In genomic region chr1:59438058-59438560, GRCh38 we compare ENCODE assay signal across 21 cellular contexts.
"Had no signal": no experiment of that assay in that cellular context is flagged by ENCODE, and none has a peak within 500 bp of the region (broad histone marks: within the 10 kb centered on the region; RNA-seq: fewer than 3 reads in every experiment).

No MANE protein-coding gene starts in this region.

- H3K9me3 ChIP-seq: body of pancreas, gastrocnemius medialis, tibial nerve, vagina had no signal

- ATAC-seq: activated CD4-positive, alpha-beta T cell treated with anti-CD3 and anti-CD28 coated beads for 36 hours; body of pancreas; gastrocnemius medialis; left ventricle myocardium superior; natural killer cell treated with Interleukin-12 subunit alpha and Interleukin-12 subunit beta and Interleukin-15 and Interleukin-18, amount 100 ng/mL, for 72 hours; stimulated activated naive CD8-positive, alpha-beta T cell treated with anti-CD3 and anti-CD28 coated beads, Interleukin-15, Interleukin-2, amounts not matched to agents 100 U/mL and 50 U/mL, for 24 hours; T-cell; WTC11 had no signal

- H3K4me3 Mint-ChIP-seq: activated CD4-positive, alpha-beta T cell treated with anti-CD3 and anti-CD28 coated beads for 36 hours; activated naive CD4-positive, alpha-beta T cell treated with anti-CD3 and anti-CD28 coated beads for 36 hours; central memory CD8-positive, alpha-beta T cell; natural killer cell treated with Interleukin-12 subunit alpha and Interleukin-12 subunit beta and Interleukin-15 and Interleukin-18, amount 100 ng/mL, for 72 hours; T-cell; WTC11 had no signal

- H3K4me1 Mint-ChIP-seq: central memory CD8-positive, alpha-beta T cell; T-cell had no signal

- H3K4me3 ChIP-seq: body of pancreas, gastrocnemius medialis, tibial nerve, vagina had no signal

- H3K36me3 Mint-ChIP-seq: natural killer cell treated with Interleukin-12 subunit alpha and Interleukin-12 subunit beta and Interleukin-15 and Interleukin-18, amount 100 ng/mL, for 72 hours; T-cell; WTC11 had no signal

- H3K27ac Mint-ChIP-seq: activated CD4-positive, alpha-beta T cell treated with anti-CD3 and anti-CD28 coated beads for 36 hours; activated naive CD4-positive, alpha-beta T cell treated with anti-CD3 and anti-CD28 coated beads for 36 hours; natural killer cell treated with Interleukin-12 subunit alpha and Interleukin-12 subunit beta and Interleukin-15 and Interleukin-18, amount 100 ng/mL, for 72 hours; T-cell; WTC11 had no signal

- H3K27me3 Mint-ChIP-seq: activated CD4-positive, alpha-beta T cell treated with anti-CD3 and anti-CD28 coated beads for 36 hours; central memory CD8-positive, alpha-beta T cell; natural killer cell treated with Interleukin-12 subunit alpha and Interleukin-12 subunit beta and Interleukin-15 and Interleukin-18, amount 100 ng/mL, for 72 hours; T-cell had no signal

- DNase-seq: activated CD4-positive, alpha-beta T cell treated with anti-CD3 and anti-CD28 coated beads for 36 hours; activated CD4-positive, alpha-beta T cell treated with anti-CD3 and anti-CD28 coated beads, Interleukin-2, amount 50 U/mL, for 48 hours; activated naive CD4-positive, alpha-beta T cell treated with anti-CD3 and anti-CD28 coated beads for 36 hours; activated T-cell treated with anti-CD3 and anti-CD28 coated beads for 4 hours; body of pancreas; effector CD4-positive, alpha-beta T cell; gastrocnemius medialis; head of caudate nucleus; kidney; left ventricle myocardium superior; mesendoderm; occipital lobe; posterior cingulate gyrus; stimulated activated CD4-positive, alpha-beta T cell treated with anti-CD3 and anti-CD28 coated beads, Interleukin-2, amount 100 ng/mL, for 24 hours; stimulated activated naive CD8-positive, alpha-beta T cell treated with anti-CD3 and anti-CD28 coated beads, Interleukin-15, Interleukin-2, amounts not matched to agents 100 U/mL and 50 U/mL, for 24 hours; T-cell had no signal

- H3K27me3 ChIP-seq: body of pancreas, gastrocnemius medialis, tibial nerve, vagina had no signal

- H3K36me3 ChIP-seq: gastrocnemius medialis, tibial nerve, vagina had no signal

- H3K27ac ChIP-seq: body of pancreas, tibial nerve, vagina had no signal

- H3K9me3 Mint-ChIP-seq: activated naive CD4-positive, alpha-beta T cell treated with anti-CD3 and anti-CD28 coated beads for 36 hours; central memory CD8-positive, alpha-beta T cell; natural killer cell treated with Interleukin-12 subunit alpha and Interleukin-12 subunit beta and Interleukin-15 and Interleukin-18, amount 100 ng/mL, for 72 hours; T-cell; WTC11 had no signal
